Comparison of ENCODE assay signal across 24 cellular contexts in genomic region chr3:66831931-66832330, GRCh38.
"Had no signal": no experiment of that assay in that cellular context is flagged by ENCODE, and none has a peak within 500 bp of the region (broad histone marks: within the 10 kb centered on the region; RNA-seq: fewer than 3 reads in every experiment).

No MANE protein-coding gene starts in this region.

- H3K9me3 Mint-ChIP-seq: activated CD4-positive, alpha-beta memory T cell treated with anti-CD3 and anti-CD28 coated beads for 36 hours; activated CD4-positive, alpha-beta T cell treated with anti-CD3 and anti-CD28 coated beads, Interleukin-2, amount 10 ng/mL, durations not matched to agents 24 days and 14 days; activated T-cell treated with anti-CD3 and anti-CD28 coated beads, Interleukin-2, amount 50 U/mL, for 4 hours; activated T-helper 17 cell treated with anti-CD3 and anti-CD28 coated beads, Interleukin-2, amount 50 U/mL, for 72 hours; effector memory CD8-positive, alpha-beta T cell had no signal

- H3K4me3 ChIP-seq: esophagus squamous epithelium, heart left ventricle had no signal

- ATAC-seq: activated CD4-positive, alpha-beta T cell treated with anti-CD3 and anti-CD28 coated beads for 36 hours; activated T-cell treated with anti-CD3 and anti-CD28 coated beads, Interleukin-2, amount 50 U/mL, for 4 hours; activated T-helper 17 cell treated with anti-CD3 and anti-CD28 coated beads, Interleukin-2, amount 50 U/mL, for 72 hours; effector memory CD8-positive, alpha-beta T cell; heart left ventricle had no signal

- H3K36me3 Mint-ChIP-seq: activated CD4-positive, alpha-beta memory T cell treated with anti-CD3 and anti-CD28 coated beads for 36 hours; activated naive CD8-positive, alpha-beta T cell had no signal

- H3K4me1 Mint-ChIP-seq: activated CD4-positive, alpha-beta T cell treated with anti-CD3 and anti-CD28 coated beads for 36 hours; activated CD4-positive, alpha-beta T cell treated with anti-CD3 and anti-CD28 coated beads, Interleukin-2, amount 10 ng/mL, durations not matched to agents 24 days and 14 days; activated T-helper 17 cell treated with anti-CD3 and anti-CD28 coated beads, Interleukin-2, amount 50 U/mL, for 72 hours had no signal

- H3K27ac ChIP-seq: epithelial cell of prostate, esophagus squamous epithelium, heart left ventricle had no signal

- H3K4me1 ChIP-seq: esophagus squamous epithelium, heart left ventricle had no signal

- H3K27ac Mint-ChIP-seq: activated CD4-positive, alpha-beta memory T cell treated with anti-CD3 and anti-CD28 coated beads for 36 hours; activated CD4-positive, alpha-beta T cell treated with anti-CD3 and anti-CD28 coated beads for 36 hours; activated CD4-positive, alpha-beta T cell treated with anti-CD3 and anti-CD28 coated beads, Interleukin-2, amount 10 ng/mL, durations not matched to agents 24 days and 14 days; activated naive CD8-positive, alpha-beta T cell; activated T-helper 17 cell treated with anti-CD3 and anti-CD28 coated beads, Interleukin-2, amount 50 U/mL, for 72 hours; effector memory CD8-positive, alpha-beta T cell had no signal

- H3K9me3 ChIP-seq: esophagus squamous epithelium, heart left ventricle had no signal

- H3K4me3 Mint-ChIP-seq: activated CD4-positive, alpha-beta memory T cell treated with anti-CD3 and anti-CD28 coated beads for 36 hours; activated CD4-positive, alpha-beta T cell treated with anti-CD3 and anti-CD28 coated beads for 36 hours; activated CD4-positive, alpha-beta T cell treated with anti-CD3 and anti-CD28 coated beads, Interleukin-2, amount 10 ng/mL, durations not matched to agents 24 days and 14 days; activated naive CD8-positive, alpha-beta T cell; activated T-cell treated with anti-CD3 and anti-CD28 coated beads, Interleukin-2, amount 50 U/mL, for 4 hours; activated T-helper 17 cell treated with anti-CD3 and anti-CD28 coated beads, Interleukin-2, amount 50 U/mL, for 72 hours; effector memory CD8-positive, alpha-beta T cell had no signal

- DNase-seq: activated CD4-positive, alpha-beta memory T cell treated with anti-CD3 and anti-CD28 coated beads for 36 hours; activated CD4-positive, alpha-beta T cell treated with anti-CD3 and anti-CD28 coated beads for 36 hours; activated CD4-positive, alpha-beta T cell treated with anti-CD3 and anti-CD28 coated beads, Interleukin-2, amount 10 ng/mL, durations not matched to agents 24 days and 14 days; activated CD4-positive, CD25-positive, alpha-beta regulatory T cell; activated CD4-positive, CD25-positive, alpha-beta regulatory T cell treated with anti-CD3 and anti-CD28 coated beads, Interleukin-2, amount 50 U/mL, for 72 hours; activated CD8-positive, alpha-beta memory T cell treated with anti-CD3 and anti-CD28 coated beads for 24 hours; activated effector memory CD4-positive, alpha-beta T cell treated with Interleukin-2 at 50 U/mL for 16 hours; activated gamma-delta T cell treated with Interleukin-2 at 50 U/mL for 16 hours; activated naive CD4-positive, alpha-beta T cell treated with anti-CD3 and anti-CD28 coated beads, Interleukin-2, amount 50 U/mL, for 16 hours; activated naive CD4-positive, alpha-beta T cell treated with Interleukin-2 at 50 U/mL for 16 hours; activated T-cell treated with anti-CD3 and anti-CD28 coated beads, Interleukin-2, amount 50 U/mL, for 4 hours; amniotic stem cell; anterior cingulate cortex; caudate nucleus; cortex of kidney; dermis blood vessel endothelial cell; effector CD4-positive, alpha-beta T cell; effector memory CD8-positive, alpha-beta T cell; esophagus squamous epithelium; heart left ventricle; T-helper 2 cell had no signal

- H3K36me3 ChIP-seq: esophagus squamous epithelium, heart left ventricle had no signal

- H3K27me3 Mint-ChIP-seq: activated CD4-positive, alpha-beta memory T cell treated with anti-CD3 and anti-CD28 coated beads for 36 hours had no signal
